ENCODE assay signal across 9 cellular contexts in genomic region chr20:52783769-52784168, GRCh38.
DNase-seq lines count a peak whose midpoint lies in the region; ATAC-seq and TF ChIP-seq lines count a peak whose summit lies in the region.
"Had no signal": no experiment of that assay in that cellular context is flagged by ENCODE, and none has a peak within 500 bp of the region (broad histone marks: within the 10 kb centered on the region; RNA-seq: fewer than 3 reads in every experiment).

No MANE protein-coding gene starts in this region.

- CTCF ChIA-PET in HEK293 (lab: Yijun Ruan, JAX) = no interaction called here

- DNase-seq in Caki2 (ENCODE audit: low read depth) = peak; percentile 11
- DNase-seq in activated T-cell treated with anti-CD3 and anti-CD28 coated beads for 48 hours (ENCODE audit: low read depth) = peak; percentile 32
- no peak for DNase-seq in lower lobe of right lung
- DNase-seq in AG20443 (ENCODE audit: low spot score) = no peak
- no peak for DNase-seq in ecto neural progenitor cell (ENCODE audit: low spot score)
- DNase-seq: NCI-H774 had no signal

- intact Hi-C loops in lower lobe of right lung (cut with DNase I) = no loop called here

- H3K4me1 ChIP-seq in HEK293 (ENCODE audit: control insufficient read depth, insufficient read depth, low read length) = no peaks in the 10 kb centered on the region
- no peaks in the 10 kb centered on the region for H3K4me1 ChIP-seq in lower lobe of right lung

- ATAC-seq in lower lobe of right lung = no peak
- ATAC-seq in HG02885 (IDR thresholded peaks at IDR 0.05; ENCODE audit: poor library complexity, unreplicated experiment) = no peak
- no peak for ATAC-seq in GM18858 (IDR thresholded peaks at IDR 0.05; ENCODE audit: unreplicated experiment)

- H3K9me3 ChIP-seq in HEK293 (ENCODE audit: control insufficient read depth, insufficient read depth, low read depth, low read length) (no peaks in the 10 kb centered on the region), lower lobe of right lung (no peaks in the 10 kb centered on the region)

- H3K27me3 ChIP-seq in lower lobe of right lung (ENCODE audit: low read depth) = no peaks in the 10 kb centered on the region

- POLR2A ChIA-PET in HEK293 (lab: Yijun Ruan, JAX) = no interaction called here

- H3K36me3 ChIP-seq in HEK293 (ENCODE audit: control insufficient read depth in 2 of 2, insufficient read depth in 1 of 2, low read length in 2 of 2) (no peaks in the 10 kb centered on the region), lower lobe of right lung (no peaks in the 10 kb centered on the region)

- in situ Hi-C loops in Caki2 (cut with HindIII; ENCODE audit: low pct_unique_long_range_greater_than_20kb, low sequenced_read_pairs) = no loop called here

- no peak overlapping the region for H3K4me3 ChIP-seq in HEK293 (ENCODE audit: low read depth, low read length)
- no peak overlapping the region for H3K4me3 ChIP-seq in lower lobe of right lung

- H3K27ac ChIP-seq in HEK293 (ENCODE audit: extremely low read depth, low read depth, low read length) = no peak overlapping the region
- H3K27ac ChIP-seq in lower lobe of right lung = no peak overlapping the region

- TF ChIP-seq CTCF in HEK293 (tag by site-specific recombination; IDR thresholded peaks at IDR 0.05) (no peak), lower lobe of right lung (IDR thresholded peaks at IDR 0.05) (peak; percentile 23)

TF ChIP-seq in HEK293, 187 proteins besides CTCF, POLR2A, EP300 and RAD21:
- TF ChIP-seq ZNF654 (tag by site-specific recombination; IDR thresholded peaks at IDR 0.05; ENCODE audit: low read depth) (no peak), SCRT2 (tag by site-specific recombination; IDR thresholded peaks at IDR 0.05) (0 out of 2 replicates have a peak, but pooled peaks have one; percentile 27)

Comparison
In these comparisons a context has a peak if more than half of its experiments do, and no peak if none do; other contexts are left out.
1. DNase-seq: peak in Caki2 (single experiment) and activated T-cell treated with anti-CD3 and anti-CD28 coated beads for 48 hours (single experiment); none in lower lobe of right lung (single experiment), AG20443 (single experiment) and ecto neural progenitor cell (single experiment).